8 cellular contexts compared by ENCODE assay signal in genomic region chr1:203663294-203663693, GRCh38. TPM values are rescaled to one million over a fixed set of nuclear protein-coding genes. Genes with fewer than 3 reads are reported as not detected.
DNase-seq lines count a peak whose midpoint lies in the region; ATAC-seq and TF ChIP-seq lines count a peak whose summit lies in the region.

No MANE protein-coding gene starts in this region.

- H3K4me1 Mint-ChIP-seq in activated T-helper 17 cell treated with anti-CD3 and anti-CD28 coated beads, Interleukin-2, amount 50 U/mL, for 72 hours: peaks cover 54% of the 10 kb centered on the region
- H3K4me1 Mint-ChIP-seq in type B pancreatic cell (ENCODE audit: unreplicated experiment): peaks cover 34% of the 10 kb centered on the region

- H3K4me3 Mint-ChIP-seq in activated T-helper 17 cell treated with anti-CD3 and anti-CD28 coated beads, Interleukin-2, amount 50 U/mL, for 72 hours: peak overlapping the region; percentile 64
- no peak overlapping the region for H3K4me3 Mint-ChIP-seq in type B pancreatic cell

- no peak for DNase-seq in Right ventricle myocardium inferior (ENCODE audit: missing footprints)
- no peak for DNase-seq in Right ventricle myocardium superior
- DNase-seq in iris pigment epithelial cell (ENCODE audit: low read depth): peak; percentile 94
- no peak for DNase-seq in type B pancreatic cell (ENCODE audit: extremely low spot score, unreplicated experiment)
- DNase-seq in activated CD4-positive, CD25-positive, alpha-beta regulatory T cell (lab: John Stamatoyannopoulos, UW): no peak
- no peak for DNase-seq in epidermal melanocyte (ENCODE audit: insufficient read length, low spot score)

- H3K36me3 Mint-ChIP-seq in activated T-helper 17 cell treated with anti-CD3 and anti-CD28 coated beads, Interleukin-2, amount 50 U/mL, for 72 hours (ENCODE audit: low read depth): peaks cover 32% of the 10 kb centered on the region
- H3K36me3 Mint-ChIP-seq in type B pancreatic cell: peaks cover 15% of the 10 kb centered on the region

- TF ChIP-seq CTCF in type B pancreatic cell (conservative IDR thresholded peaks at IDR 0.05): no peak

- no peaks in the 10 kb centered on the region for H3K27me3 Mint-ChIP-seq in activated T-helper 17 cell treated with anti-CD3 and anti-CD28 coated beads, Interleukin-2, amount 50 U/mL, for 72 hours
- no peaks in the 10 kb centered on the region for H3K27me3 Mint-ChIP-seq in type B pancreatic cell

- no peaks in the 10 kb centered on the region for H3K9me3 Mint-ChIP-seq in activated T-helper 17 cell treated with anti-CD3 and anti-CD28 coated beads, Interleukin-2, amount 50 U/mL, for 72 hours
- H3K9me3 Mint-ChIP-seq in type B pancreatic cell: no peaks in the 10 kb centered on the region

- H3K27ac Mint-ChIP-seq in activated T-helper 17 cell treated with anti-CD3 and anti-CD28 coated beads, Interleukin-2, amount 50 U/mL, for 72 hours: peak overlapping the region; percentile 86
- H3K27ac Mint-ChIP-seq in type B pancreatic cell: peak overlapping the region; percentile 19

- ATAC-seq in Right ventricle myocardium inferior (peak; percentile 8), Right ventricle myocardium superior (ENCODE audit: poor library complexity) (no peak), GM21515 (IDR thresholded peaks at IDR 0.05; ENCODE audit: unreplicated experiment) (no peak)
- peak; percentile 94 for ATAC-seq in activated T-helper 17 cell treated with anti-CD3 and anti-CD28 coated beads, Interleukin-2, amount 50 U/mL, for 72 hours (replicated peaks)

- intact Hi-C loops in Right ventricle myocardium inferior (cut with DNase I) (loop anchor here (10.0 kb wide), 1 partner anchor 1842 kb away; the partner anchor contains the start of gene CDK18), Right ventricle myocardium superior (cut with DNase I) (no loop called here)

RNA-seq across cellular contexts. Expression of gene ATP2B4, which starts 36.7 kb away (rescaled TPM):
- 87.1 TPM for total RNA-seq in Right ventricle myocardium inferior
- 62.9 TPM for total RNA-seq in Right ventricle myocardium superior
- total RNA-seq in activated T-helper 17 cell treated with anti-CD3 and anti-CD28 coated beads, Interleukin-2, amount 50 U/mL, for 72 hours: 100 to 1,000 TPM; 101 TPM
- 89.6 and 91.6 TPM in 2 replicates for total RNA-seq in type B pancreatic cell (ENCODE audit: low replicate concordance)

Comparison
In these comparisons a context has a peak if more than half of its experiments do, and no peak if none do; other contexts are left out.
1. ATAC-seq: peak in Right ventricle myocardium inferior (single experiment) and activated T-helper 17 cell treated with anti-CD3 and anti-CD28 coated beads, Interleukin-2, amount 50 U/mL, for 72 hours (single experiment); none in Right ventricle myocardium superior (single experiment) and GM21515 (single experiment).